ENCODE assay signal across 8 cellular contexts in genomic region chr1:45490121-45490622, GRCh38. TPM values are rescaled to one million over a fixed set of nuclear protein-coding genes. Genes with fewer than 3 reads are reported as not detected.
DNase-seq lines count a peak whose midpoint lies in the region; FAIRE-seq and TF ChIP-seq lines count a peak whose summit lies in the region.

No MANE protein-coding gene starts in this region.

- TF ChIP-seq CTCF in epithelial cell of esophagus (IDR thresholded peaks at IDR 0.05; ENCODE audit: insufficient read depth, low read depth, low read length, missing control alignments) (no peak), neural cell (IDR thresholded peaks at IDR 0.05; ENCODE audit: poor library complexity, severe bottlenecking) (no peak)

- TF ChIP-seq RAD21 in neural cell (conservative IDR thresholded peaks at IDR 0.05), result no peak

- no peak for FAIRE-seq in H54 (lab: Jason Lieb, UNC)

- H3K79me2 ChIP-seq in neural cell (replicated peaks; ENCODE audit: insufficient read depth, low read length), result no peaks in the 10 kb centered on the region

- no peak for TF ChIP-seq EP300 in neural cell (conservative IDR thresholded peaks at IDR 0.05; ENCODE audit: poor library complexity, severe bottlenecking)

- peak overlapping the region; percentile 54 for H3K4me2 ChIP-seq in neural cell (ENCODE audit: low read length)

- peak; percentile 13 for DNase-seq in CD1c-positive myeloid dendritic cell (ENCODE audit: extremely low spot score)
- peak; percentile 54 for DNase-seq in NCI-H69 (lab: John Stamatoyannopoulos, UW)
- no peak for DNase-seq in epithelial cell of esophagus (ENCODE audit: low read depth)
- no peak for DNase-seq in HPDE6-E6E7 (ENCODE audit: extremely low spot score)
- no peak for DNase-seq in SIG-M5 treated with dmso at 0.1 percent for 504 hours (lab: John Stamatoyannopoulos, UW; ENCODE audit: unreplicated experiment)
- no peak for DNase-seq in H54 (ENCODE audit: insufficient read length, low spot score)
- no peak for DNase-seq in COLO829 (ENCODE audit: low spot score)

- TF ChIP-seq POLR2A in H54 (IDR thresholded peaks at IDR 0.05; ENCODE audit: low read depth, low read length), result no peak

- H3K9me2 ChIP-seq in neural cell (ENCODE audit: insufficient read depth, low read length), result no peaks in the 10 kb centered on the region

- no peak overlapping the region for H3K27ac ChIP-seq in neural cell (ENCODE audit: low read length)

- H3K9me3 ChIP-seq in neural cell (ENCODE audit: low read length), result no peaks in the 10 kb centered on the region

- H4K20me1 ChIP-seq in neural cell (ENCODE audit: insufficient read depth), result no peaks in the 10 kb centered on the region

- H3K36me3 ChIP-seq in neural cell (ENCODE audit: insufficient read depth, low read length), result no peaks in the 10 kb centered on the region

- peak overlapping the region; percentile 58 for H3K9ac ChIP-seq in neural cell (ENCODE audit: low read length)

- H3K4me3 ChIP-seq in epithelial cell of esophagus (ENCODE audit: low read length) (peak overlapping the region; percentile 88), neural cell (ENCODE audit: low read length) (peak overlapping the region; percentile 77)

- H3F3A ChIP-seq in neural cell (ENCODE audit: insufficient read depth, low read length, poor library complexity, severe bottlenecking), result no peaks in the 10 kb centered on the region

- H3K27me3 ChIP-seq in neural cell (ENCODE audit: insufficient read depth, low read depth, low read length), result peaks cover 27% of the 10 kb centered on the region

- peak overlapping the region; percentile 57 for H2AFZ ChIP-seq in neural cell (ENCODE audit: low read depth, low read length)

TF ChIP-seq in neural cell, 6 proteins besides CTCF, POLR2A, EP300 and RAD21:
- no peak for TF ChIP-seq SMC3 (conservative IDR thresholded peaks at IDR 0.05; ENCODE audit: poor library complexity)
- TF ChIP-seq REST (IDR thresholded peaks at IDR 0.05; ENCODE audit: borderline replicate concordance), result no peak
- TF ChIP-seq MXI1 (conservative IDR thresholded peaks at IDR 0.05; ENCODE audit: poor library complexity, severe bottlenecking), result no peak
- no peak for TF ChIP-seq TAF1 (IDR thresholded peaks at IDR 0.05; ENCODE audit: low read depth)
- TF ChIP-seq EZH2 (IDR thresholded peaks at IDR 0.05; ENCODE audit: borderline replicate concordance, insufficient read depth, low read length, poor library complexity, severe bottlenecking), result no peak
- TF ChIP-seq POLR2AphosphoS5 (IDR thresholded peaks at IDR 0.05), result no peak

RNA-seq across cellular contexts. Expression of gene TESK2, which starts 0.8 kb away (rescaled TPM):
- polyA plus RNA-seq in neural cell, result 0.50 and 0.51 TPM in 2 replicates
- polyA minus RNA-seq in neural cell, result 0.35 and 0.49 TPM in 2 replicates

RNA-seq across cellular contexts. Expression of gene CCDC163, which starts 9.7 kb away (rescaled TPM):
- polyA plus RNA-seq in neural cell, result 3.5 and 4.9 TPM in 2 replicates
- polyA minus RNA-seq in neural cell, result 1.5 and 2.2 TPM in 2 replicates

RNA-seq across cellular contexts. Expression of gene MMACHC, which starts 9.9 kb away (rescaled TPM):
- polyA plus RNA-seq in neural cell, result 0.90 and 1.4 TPM in 2 replicates
- polyA minus RNA-seq in neural cell, result 2.5 and 3.9 TPM in 2 replicates

RNA-seq across cellular contexts. Expression of gene PRDX1, which starts 31.5 kb away (rescaled TPM):
- 239 and 304 TPM in 2 replicates for polyA plus RNA-seq in neural cell
- 75.4 and 84.0 TPM in 2 replicates for polyA minus RNA-seq in neural cell

Comparison
In these comparisons a context has a peak if more than half of its experiments do, and no peak if none do; other contexts are left out.
1. DNase-seq: peak in CD1c-positive myeloid dendritic cell (single experiment) and NCI-H69 (single experiment); none in epithelial cell of esophagus (single experiment), HPDE6-E6E7 (single experiment), SIG-M5 treated with dmso at 0.1 percent for 504 hours (single experiment), H54 (single experiment) and COLO829 (single experiment).